In genomic region chr20:18734525-18735189, GRCh38 we compare ENCODE assay signal across 20 cellular contexts.
A peak's percentile ranks its signal among the peaks of the same experiment; 100 is the strongest.
DNase-seq lines count a peak whose midpoint lies in the region; ATAC-seq, FAIRE-seq and TF ChIP-seq lines count a peak whose summit lies in the region.
"Had no signal": no experiment of that assay in that cellular context is flagged by ENCODE, and none has a peak within 500 bp of the region (broad histone marks: within the 10 kb centered on the region; RNA-seq: fewer than 3 reads in every experiment).

No MANE protein-coding gene starts in this region.

- H3K27ac Mint-ChIP-seq in activated T-helper 17 cell treated with anti-CD3 and anti-CD28 coated beads, Interleukin-2, amount 50 U/mL, for 72 hours, result no peak overlapping the region
- H3K27ac Mint-ChIP-seq: B cell; CD4-positive, alpha-beta T cell; T-helper 1 cell treated with Interleukin-12 subunit alpha and Interleukin-12 subunit beta and Interleukin-4 antibody, amounts not matched to agents 30 μg/mL and 1 μg/mL, for 36 hours had no signal

- intact Hi-C loops in HepG2 (cut with micrococcal nuclease; ENCODE audit: unreplicated experiment) (no loop called here), right lobe of liver (cut with DNase I) (no loop called here), head of caudate nucleus (cut with DNase I) (no loop called here)

- no peak overlapping the region for H3K9ac ChIP-seq in HepG2 (ENCODE audit: insufficient read depth, low read depth, low read length)

- FAIRE-seq in HepG2 (lab: Jason Lieb, UNC) (no peak), GM12891 (lab: Jason Lieb, UNC) (no peak)
- FAIRE-seq: GM12878 had no signal

- no peak for ATAC-seq in HepG2
- ATAC-seq in right lobe of liver, result no peak
- ATAC-seq in activated T-helper 17 cell treated with anti-CD3 and anti-CD28 coated beads, Interleukin-2, amount 50 U/mL, for 72 hours (replicated peaks), result no peak
- no peak for ATAC-seq in GM19351 (IDR thresholded peaks at IDR 0.05; ENCODE audit: unreplicated experiment)
- ATAC-seq: GM12878 had no signal

- no peaks in the 10 kb centered on the region for H3K9me3 Mint-ChIP-seq in activated T-helper 17 cell treated with anti-CD3 and anti-CD28 coated beads, Interleukin-2, amount 50 U/mL, for 72 hours
- H3K9me3 Mint-ChIP-seq: CD4-positive, alpha-beta T cell; T-helper 1 cell treated with Interleukin-12 subunit alpha and Interleukin-12 subunit beta and Interleukin-4 antibody, amounts not matched to agents 30 μg/mL and 1 μg/mL, for 36 hours had no signal

- CTCF ChIA-PET in HepG2 (lab: Yijun Ruan, JAX; ENCODE audit: low intra/inter-chr PET ratio, low total read pairs), result no interaction called here

- H4K20me1 ChIP-seq in HepG2 (ENCODE audit: insufficient read depth, low read length), result no peaks in the 10 kb centered on the region

- no peaks in the 10 kb centered on the region for H3K27me3 Mint-ChIP-seq in activated T-helper 17 cell treated with anti-CD3 and anti-CD28 coated beads, Interleukin-2, amount 50 U/mL, for 72 hours
- H3K27me3 Mint-ChIP-seq: B cell; CD4-positive, alpha-beta T cell had no signal

- in situ Hi-C loops in HepG2 (cut with HindIII; ENCODE audit: extremely low pct_ligation_motif_present, low pct_unique_long_range_greater_than_20kb), result no loop called here

- no peak overlapping the region for H3K27ac ChIP-seq in HepG2 (ENCODE audit: extremely low read length, insufficient read depth, low read length)
- no peak overlapping the region for H3K27ac ChIP-seq in right lobe of liver

- TF ChIP-seq CTCF in HepG2 (CRISPR knock-in tag; IDR thresholded peaks at IDR 0.05), result no peak
- no peak for TF ChIP-seq CTCF in right lobe of liver (IDR thresholded peaks at IDR 0.05)

- H3K4me3 Mint-ChIP-seq in activated T-helper 17 cell treated with anti-CD3 and anti-CD28 coated beads, Interleukin-2, amount 50 U/mL, for 72 hours, result no peak overlapping the region
- H3K4me3 Mint-ChIP-seq: B cell; CD4-positive, alpha-beta T cell; T-helper 1 cell treated with Interleukin-12 subunit alpha and Interleukin-12 subunit beta and Interleukin-4 antibody, amounts not matched to agents 30 μg/mL and 1 μg/mL, for 36 hours had no signal

- no peak overlapping the region for H2AFZ ChIP-seq in HepG2 (ENCODE audit: low read length)

- DNase-seq in HepG2 (ENCODE audit: low spot score), result no peak
- no peak for DNase-seq in right lobe of liver
- peak; percentile 23 for DNase-seq in NCI-H2081 treated with DMSO at 0.1 percent for 48 hours (lab: John Stamatoyannopoulos, UW)
- DNase-seq in head of caudate nucleus, result peak in 31 of 42 donors; percentile 23 to 79 (median 55)
- no peak for DNase-seq in GM12891 (ENCODE audit: insufficient read length, low spot score)
- DNase-seq: ACHN; Calu3; CD4-positive, alpha-beta T cell; DMS79; IMR-90; Kasumi-1; NCI-H2029; NCI-H510A treated with DMSO at 0.1 percent for 48 hours; NK-92 treated with Interleukin-12 subunit alpha and Interleukin-12 subunit beta, amount 100 ng/mL, for 24 hours; OCI-M1 had no signal

- H3K79me2 ChIP-seq in HepG2 (ENCODE audit: insufficient read depth, low read length), result no peaks in the 10 kb centered on the region

- POLR2A ChIA-PET in HepG2 (lab: Yijun Ruan, JAX), result no interaction called here

- H3K4me2 ChIP-seq in HepG2 (ENCODE audit: low read depth, low read length), result no peak overlapping the region

- H3K36me3 ChIP-seq in HepG2 (replicated peaks in 1 of 2; ENCODE audit: control insufficient read depth in 1 of 2, insufficient read depth in 2 of 2, low read length in 2 of 2), result no peaks in the 10 kb centered on the region
- no peaks in the 10 kb centered on the region for H3K36me3 ChIP-seq in right lobe of liver

- H3K4me1 ChIP-seq in HepG2 (ENCODE audit: insufficient read depth, low read length) (no peaks in the 10 kb centered on the region), right lobe of liver (no peaks in the 10 kb centered on the region)

- TF ChIP-seq EP300 in HepG2 (IDR thresholded peaks at IDR 0.05; ENCODE audit: low read depth in 2 of 2, low read length in 2 of 2), result no peak
- TF ChIP-seq EP300 in HepG2 (CRISPR knock-in tag; IDR thresholded peaks at IDR 0.05; ENCODE audit: borderline replicate concordance), result no peak

- WGBS in HepG2 (ENCODE audit: low lambda C conversion rate), result 94% methylated on average over 6 of the region's 6 CpGs
- 90% methylated on average over 2 of the region's 6 CpGs for WGBS in right lobe of liver (ENCODE audit: insufficient coverage, low coverage, low lambda C conversion rate, missing lambda C conversion rate)

- no peaks in the 10 kb centered on the region for H3K27me3 ChIP-seq in HepG2 (ENCODE audit: control insufficient read depth in 1 of 2, insufficient read depth in 2 of 2, low read length in 2 of 2)
- no peaks in the 10 kb centered on the region for H3K27me3 ChIP-seq in right lobe of liver

- peaks cover 4% of the 10 kb centered on the region for H3K36me3 Mint-ChIP-seq in activated T-helper 17 cell treated with anti-CD3 and anti-CD28 coated beads, Interleukin-2, amount 50 U/mL, for 72 hours (ENCODE audit: low read depth)

- H3K4me3 ChIP-seq in HepG2 (replicated peaks in 1 of 3; ENCODE audit: insufficient read depth in 1 of 3, low read depth in 2 of 3, low read length in 3 of 3) (no peak overlapping the region), right lobe of liver (no peak overlapping the region)
- H3K4me3 ChIP-seq: GM12878 had no signal

- H3K4me1 Mint-ChIP-seq in activated T-helper 17 cell treated with anti-CD3 and anti-CD28 coated beads, Interleukin-2, amount 50 U/mL, for 72 hours, result peaks cover 11% of the 10 kb centered on the region

- H3K9me3 ChIP-seq in HepG2 (ENCODE audit: low read length), result no peaks in the 10 kb centered on the region
- H3K9me3 ChIP-seq in right lobe of liver, result no peaks in the 10 kb centered on the region

- no peak for TF ChIP-seq POLR2A in HepG2 (IDR thresholded peaks at IDR 0.05; ENCODE audit: insufficient read depth in 1 of 2, low read depth in 2 of 2, low read length in 2 of 2)
- TF ChIP-seq POLR2A in right lobe of liver (IDR thresholded peaks at IDR 0.05), result no peak
- no peak for TF ChIP-seq POLR2A in GM12891 (IDR thresholded peaks at IDR 0.05; ENCODE audit: low read depth, low read length)

- no TSS peak for BruUV-seq in HepG2 (replicated peaks; lab: Mats Ljungman, UMichigan)

- no peak for TF ChIP-seq RAD21 in HepG2 (CRISPR knock-in tag; IDR thresholded peaks at IDR 0.05)

TF ChIP-seq in HepG2, 621 proteins besides CTCF, POLR2A, EP300 and RAD21:
- no peak for TF ChIP-seq MTF1 (CRISPR knock-in tag; IDR thresholded peaks at IDR 0.05)
- TF ChIP-seq ZNF256 (CRISPR knock-in tag; conservative IDR thresholded peaks at IDR 0.05), result no peak
- TF ChIP-seq ZNF34 (CRISPR knock-in tag; IDR thresholded peaks at IDR 0.05; ENCODE audit: borderline replicate concordance), result no peak
- TF ChIP-seq HDAC1 (CRISPR knock-in tag; IDR thresholded peaks at IDR 0.05), result no peak
- peak; percentile 58; the same call in 1 of the 2 replicates for TF ChIP-seq NFE2L2 (IDR thresholded peaks at IDR 0.05; ENCODE audit: low read length)
- TF ChIP-seq ZBTB37 (CRISPR knock-in tag; IDR thresholded peaks at IDR 0.05), result no peak
- no peak for TF ChIP-seq NR2F1 (CRISPR knock-in tag; IDR thresholded peaks at IDR 0.05)
- no peak for TF ChIP-seq YEATS2 (CRISPR knock-in tag; IDR thresholded peaks at IDR 0.05; ENCODE audit: borderline replicate concordance)

TF ChIP-seq in GM12891, 5 proteins besides CTCF, POLR2A, EP300 and RAD21:
- TF ChIP-seq POU2F2 (IDR thresholded peaks at IDR 0.05; ENCODE audit: low read depth, low read length) (no peak), SPI1 (IDR thresholded peaks at IDR 0.05; ENCODE audit: low read depth, low read length) (no peak), TAF1 (IDR thresholded peaks at IDR 0.05; ENCODE audit: low read depth, low read length) (no peak), PAX5 (IDR thresholded peaks at IDR 0.05; ENCODE audit: insufficient read depth, low read length, severe bottlenecking) (no peak), POLR2AphosphoS5 (IDR thresholded peaks at IDR 0.05; ENCODE audit: low read depth, low read length) (no peak)

Comparison
In these comparisons a context has a peak if more than half of its experiments do, and no peak if none do; other contexts are left out.
1. DNase-seq: peak in NCI-H2081 treated with DMSO at 0.1 percent for 48 hours (single experiment) and head of caudate nucleus (31 of 42); none in HepG2 (single experiment), right lobe of liver (0 of 3) and GM12891 (single experiment).